In genomic region chr1:56188855-56189254, GRCh38 we compare ENCODE assay signal across 19 cellular contexts.
DNase-seq lines count a peak whose midpoint lies in the region; ATAC-seq, FAIRE-seq and TF ChIP-seq lines count a peak whose summit lies in the region.
"Had no signal": no experiment of that assay in that cellular context is flagged by ENCODE, and none has a peak within 500 bp of the region (broad histone marks: within the 10 kb centered on the region; RNA-seq: fewer than 3 reads in every experiment).

No MANE protein-coding gene starts in this region.

- no peaks in the 10 kb centered on the region for H3K9me3 Mint-ChIP-seq in WTC11
- H3K9me3 Mint-ChIP-seq: CD4-positive, alpha-beta T cell; IgD-negative memory B cell had no signal

- no peak for TF ChIP-seq EP300 in A549 (IDR thresholded peaks at IDR 0.05)

- ATAC-seq in A549, result no peak
- ATAC-seq in WTC11, result peak; percentile 49
- ATAC-seq in HG03520 (IDR thresholded peaks at IDR 0.05; ENCODE audit: unreplicated experiment), result no peak
- ATAC-seq in GM21717 (IDR thresholded peaks at IDR 0.05; ENCODE audit: unreplicated experiment), result no peak

- H3K4me1 ChIP-seq in A549 (peaks cover 35% of the 10 kb centered on the region), neuron (ENCODE audit: insufficient read depth, low read length) (peaks cover 26% of the 10 kb centered on the region)

- CTCF ChIA-PET in A549 (lab: Yijun Ruan, JAX), result no interaction called here
- CTCF ChIA-PET in WTC11 (lab: Charles Lee), result interaction anchor here (0.6 to 2.7 kb wide), 6 partner anchors 10 to 631 kb away, joined by 3 to 13 read pairs (median 4); no protein-coding TSS in a partner anchor

- WGBS in A549 (ENCODE audit: missing lambda C conversion rate), result 55% methylated on average over 3 of the region's 3 CpGs

- no peaks in the 10 kb centered on the region for H3K36me3 ChIP-seq in neuron (ENCODE audit: insufficient read depth, low read length)
- H3K36me3 ChIP-seq: MG63, Peyer's patch had no signal

- TF ChIP-seq CTCF in A549 (IDR thresholded peaks at IDR 0.05) (no peak), WTC11 (IDR thresholded peaks at IDR 0.05) (no peak)

- H3K4me3 Mint-ChIP-seq in WTC11, result no peak overlapping the region
- H3K4me3 Mint-ChIP-seq: CD4-positive, alpha-beta T cell; IgD-negative memory B cell had no signal

- H3K27me3 ChIP-seq in neuron (ENCODE audit: insufficient read depth, low read length), result no peaks in the 10 kb centered on the region
- H3K27me3 ChIP-seq: MG63, Peyer's patch had no signal

- H3K4me3 ChIP-seq in A549, result no peak overlapping the region
- H3K4me3 ChIP-seq in neuron (ENCODE audit: low read length), result no peak overlapping the region
- H3K4me3 ChIP-seq: MG63, Peyer's patch had no signal

- no peak overlapping the region for H3K27ac ChIP-seq in A549
- H3K27ac ChIP-seq: Peyer's patch had no signal

- TF ChIP-seq RAD21 in A549 (conservative IDR thresholded peaks at IDR 0.05 in 1 of 2, IDR thresholded peaks at IDR 0.05 in 1 of 2), result no peak

- H3K36me3 Mint-ChIP-seq in WTC11, result no peaks in the 10 kb centered on the region
- H3K36me3 Mint-ChIP-seq: IgD-negative memory B cell had no signal

- FAIRE-seq in A549 (lab: Jason Lieb, UNC), result no peak

- DNase-seq in A549 (ENCODE audit: low read depth in 1 of 2, low spot score in 1 of 2) (no peak), WTC11 (ENCODE audit: low spot score) (no peak), islet precursor cell (peak; percentile 77), NCI-H1436 treated with DMSO at 0.1 percent for 48 hours (lab: John Stamatoyannopoulos, UW) (no peak), NCI-H1417 treated with DMSO at 0.1 percent for 48 hours (lab: John Stamatoyannopoulos, UW) (no peak)
- DNase-seq: CD4-positive, alpha-beta T cell; DMS153; GF-D8; Karpas-422; MG63; NCI-H1048; NCI-H146; NCI-H2081; NCI-H446 treated with DMSO at 0.1 percent for 48 hours; Peyer's patch had no signal

- H2AFZ ChIP-seq in neuron (ENCODE audit: low read depth, low read length), result peak overlapping the region; percentile 19

- no peaks in the 10 kb centered on the region for H3K9me3 ChIP-seq in A549
- H3K9me3 ChIP-seq in neuron (ENCODE audit: low read length), result no peaks in the 10 kb centered on the region
- H3K9me3 ChIP-seq: MG63, Peyer's patch had no signal

- peak overlapping the region; percentile 22 for H3K4me2 ChIP-seq in A549

- H3K4me1 Mint-ChIP-seq in WTC11, result peaks cover 40% of the 10 kb centered on the region
- H3K4me1 Mint-ChIP-seq: IgD-negative memory B cell had no signal

- no peak for TF ChIP-seq POLR2A in A549 (IDR thresholded peaks at IDR 0.05; ENCODE audit: low read length)

- H3K27me3 Mint-ChIP-seq in WTC11 (ENCODE audit: low read depth), result no peaks in the 10 kb centered on the region
- H3K27me3 Mint-ChIP-seq: CD4-positive, alpha-beta T cell had no signal

- H3K27ac Mint-ChIP-seq in WTC11, result no peak overlapping the region
- H3K27ac Mint-ChIP-seq: CD4-positive, alpha-beta T cell; IgD-negative memory B cell had no signal

- POLR2A ChIA-PET in A549 (lab: Yijun Ruan, JAX) (no interaction called here), WTC11 (lab: Charles Lee) (no interaction called here)

TF ChIP-seq in A549, 52 proteins besides CTCF, POLR2A, EP300 and RAD21:
- TF ChIP-seq TFCP2L1 (CRISPR knock-in tag; IDR thresholded peaks at IDR 0.05), result no peak
- TF ChIP-seq KDM1A (IDR thresholded peaks at IDR 0.05; ENCODE audit: low read depth), result no peak
- TF ChIP-seq MAX (IDR thresholded peaks at IDR 0.05), result no peak
- TF ChIP-seq NPAS2 (CRISPR knock-in tag; IDR thresholded peaks at IDR 0.05; ENCODE audit: borderline replicate concordance), result no peak
- TF ChIP-seq HEYL (CRISPR knock-in tag; IDR thresholded peaks at IDR 0.05), result no peak
- TF ChIP-seq KDM5A (IDR thresholded peaks at IDR 0.05), result no peak
- no peak for TF ChIP-seq USF2 (IDR thresholded peaks at IDR 0.05)
- no peak for TF ChIP-seq NFE2L2 (conservative IDR thresholded peaks at IDR 0.05; ENCODE audit: low read length)
- TF ChIP-seq RCOR1 (IDR thresholded peaks at IDR 0.05; ENCODE audit: low read depth, low read length), result no peak
- no peak for TF ChIP-seq RARB (CRISPR knock-in tag; IDR thresholded peaks at IDR 0.05)
- no peak for TF ChIP-seq CBX8 (IDR thresholded peaks at IDR 0.05)
- no peak for TF ChIP-seq MAFK (IDR thresholded peaks at IDR 0.05; ENCODE audit: partially characterized antibody)
- no peak for TF ChIP-seq ZFP36 (IDR thresholded peaks at IDR 0.05; ENCODE audit: borderline replicate concordance, partially characterized antibody)
- TF ChIP-seq CBX2 (IDR thresholded peaks at IDR 0.05; ENCODE audit: borderline replicate concordance, low read depth), result no peak
- TF ChIP-seq MAZ (IDR thresholded peaks at IDR 0.05; ENCODE audit: borderline replicate concordance, low read depth, low read length), result no peak
- TF ChIP-seq CHD4 (IDR thresholded peaks at IDR 0.05; ENCODE audit: borderline replicate concordance), result no peak
- no peak for TF ChIP-seq JUNB (IDR thresholded peaks at IDR 0.05)
- no peak for TF ChIP-seq ELK1 (IDR thresholded peaks at IDR 0.05; ENCODE audit: low read depth, low read length)

TF ChIP-seq in WTC11, 78 proteins besides CTCF, POLR2A, EP300 and RAD21:
- TF ChIP-seq CREB1 (CRISPR knock-in tag; IDR thresholded peaks at IDR 0.05) (no peak), MYBL2 (CRISPR knock-in tag; IDR thresholded peaks at IDR 0.05) (no peak), TEAD4 (CRISPR knock-in tag; IDR thresholded peaks at IDR 0.05) (no peak), FOXP1 (CRISPR knock-in tag; IDR thresholded peaks at IDR 0.05; ENCODE audit: borderline replicate concordance) (no peak), CBFB (CRISPR knock-in tag; IDR thresholded peaks at IDR 0.05; ENCODE audit: low read depth) (no peak), NFE2L1 (CRISPR knock-in tag; IDR thresholded peaks at IDR 0.05) (no peak), ZNF425 (CRISPR knock-in tag; conservative IDR thresholded peaks at IDR 0.05) (no peak), ZBTB21 (CRISPR knock-in tag; IDR thresholded peaks at IDR 0.05; ENCODE audit: borderline replicate concordance) (no peak), ZNF263 (CRISPR knock-in tag; IDR thresholded peaks at IDR 0.05; ENCODE audit: low read depth) (no peak), ZNF138 (CRISPR knock-in tag; conservative IDR thresholded peaks at IDR 0.05) (no peak), ZNF396 (CRISPR knock-in tag; IDR thresholded peaks at IDR 0.05; ENCODE audit: borderline replicate concordance) (no peak)
